1 cellular context compared by ENCODE assay signal in the genomic region with DNA sequence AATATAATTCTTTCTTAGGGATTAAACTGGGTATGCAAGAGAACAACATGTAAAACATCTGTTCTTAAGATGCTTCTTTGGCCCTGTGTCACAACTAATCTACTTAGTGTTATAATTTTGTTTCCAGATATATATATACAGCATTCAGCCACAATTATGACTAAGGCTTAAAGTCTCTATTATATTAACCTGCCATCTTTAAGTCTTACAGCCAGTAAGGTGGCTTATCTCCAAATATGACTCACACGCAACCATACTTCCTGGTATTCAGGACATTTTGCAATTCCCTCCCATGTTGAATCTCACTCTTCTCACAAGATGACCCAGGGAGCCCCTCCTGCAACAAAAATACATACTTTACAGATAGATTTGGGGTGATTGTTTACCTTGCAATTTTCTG.
TF ChIP-seq lines count a peak whose summit lies in the region.

No MANE protein-coding gene starts in this region.

TF ChIP-seq in SK-N-SH, 30 proteins besides CTCF, POLR2A, EP300 and RAD21 (continued from another document):
- no peak for TF ChIP-seq TAF1 (IDR thresholded peaks at IDR 0.05; ENCODE audit: borderline replicate concordance, low read depth, low read length)
- TF ChIP-seq SIN3A (IDR thresholded peaks at IDR 0.05; ENCODE audit: borderline replicate concordance, low read depth, low read length), result no peak
- no peak for TF ChIP-seq TEAD4 (IDR thresholded peaks at IDR 0.05; ENCODE audit: borderline replicate concordance, insufficient read depth)
- no peak for TF ChIP-seq GATA2 (CRISPR knock-in tag; IDR thresholded peaks at IDR 0.05)
- TF ChIP-seq POLR2AphosphoS5 (IDR thresholded peaks at IDR 0.05; ENCODE audit: low read depth, low read length), result no peak
- TF ChIP-seq, protein P1, sequence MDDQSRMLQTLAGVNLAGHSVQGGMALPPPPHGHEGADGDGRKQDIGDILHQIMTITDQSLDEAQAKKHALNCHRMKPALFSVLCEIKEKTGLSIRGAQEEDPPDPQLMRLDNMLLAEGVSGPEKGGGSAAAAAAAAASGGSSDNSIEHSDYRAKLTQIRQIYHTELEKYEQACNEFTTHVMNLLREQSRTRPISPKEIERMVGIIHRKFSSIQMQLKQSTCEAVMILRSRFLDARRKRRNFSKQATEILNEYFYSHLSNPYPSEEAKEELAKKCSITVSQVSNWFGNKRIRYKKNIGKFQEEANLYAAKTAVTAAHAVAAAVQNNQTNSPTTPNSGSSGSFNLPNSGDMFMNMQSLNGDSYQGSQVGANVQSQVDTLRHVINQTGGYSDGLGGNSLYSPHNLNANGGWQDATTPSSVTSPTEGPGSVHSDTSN (IDR thresholded peaks at IDR 0.05), result no peak
TF ChIP-seq in SK-N-SH: peak in this region for 0.
